Comparison of ENCODE assay signal across 8 cellular contexts in genomic region chr17:50169121-50169764, GRCh38. TPM values are rescaled to one million over a fixed set of nuclear protein-coding genes. Genes with fewer than 3 reads are reported as not detected.
DNase-seq lines count a peak whose midpoint lies in the region; ATAC-seq, FAIRE-seq and TF ChIP-seq lines count a peak whose summit lies in the region.

No MANE protein-coding gene starts in this region.

- H2BK5ac ChIP-seq in H1 (ENCODE audit: low read depth, low read length): no peak overlapping the region

- H3K4me1 Mint-ChIP-seq in natural killer cell: peaks cover 12% of the 10 kb centered on the region in 2 donors

- no peaks in the 10 kb centered on the region for H3K36me3 ChIP-seq in H1 (ENCODE audit: control insufficient read depth in 2 of 4, insufficient read depth in 4 of 4, low read length in 3 of 4)

- H3K27me3 Mint-ChIP-seq in natural killer cell (ENCODE audit: low read depth in 2 of 2): peaks cover 0 to 8% of the 10 kb centered on the region in 2 donors

- no peak overlapping the region for H3K9ac ChIP-seq in H1 (replicated peaks in 1 of 4; ENCODE audit: extremely low read depth in 1 of 4, low read depth in 3 of 4, low read length in 3 of 4)

- POLR2A ChIA-PET in H1 (lab: Charles Lee; ENCODE audit: partially characterized antibody): interaction anchor here (0.7 to 1.7 kb wide), 4 partner anchors 9 to 46 kb away, joined by 3 to 6 read pairs (median 4); no protein-coding TSS in a partner anchor

- no peaks in the 10 kb centered on the region for H3K27me3 ChIP-seq in H1 (replicated peaks in 1 of 4; ENCODE audit: control insufficient read depth in 3 of 4, extremely low read depth in 1 of 4, insufficient read depth in 3 of 4, low read length in 3 of 4)

- DNase-seq in AG09309 (ENCODE audit: low read depth) (no peak), GM13977 (ENCODE audit: low spot score) (peak; percentile 81), NCI-H526 treated with DMSO at 0.1 percent for 48 hours (lab: John Stamatoyannopoulos, UW) (peak; percentile 22), H1 (ENCODE audit: low read depth in 1 of 2, low spot score in 2 of 2) (peak in 1 of 2 experiments; percentile 73), natural killer cell (peak; percentile 47), epidermal melanocyte (ENCODE audit: insufficient read length, low spot score) (no peak)
- peak; percentile 45 to 56 for DNase-seq in activated CD4-positive, alpha-beta T cell treated with anti-CD3 and anti-CD28 coated beads, Interleukin-2, amount 50 U/mL, for 48 hours

- H3K36me3 Mint-ChIP-seq in natural killer cell: no peaks in the 10 kb centered on the region

- 55% methylated on average over 13 of the region's 14 CpGs; no CpG with 5 or more reads in 1 of the 2 experiments for WGBS in H1 (ENCODE audit: extremely low coverage in 1 of 2, insufficient coverage in 1 of 2, insufficient read length in 1 of 2, insufficient replicate concordance in 2 of 2, low coverage in 1 of 2, low lambda C conversion rate in 2 of 2, missing lambda C conversion rate in 1 of 2), 2 experiments

- intact Hi-C loops in natural killer cell (cut with micrococcal nuclease): loop anchor here (5.0 kb wide), 1 partner anchor 37 kb away; the partner anchor contains the start of gene SAMD14

- H4K5ac ChIP-seq in H1 (ENCODE audit: insufficient read length, low read depth, low read length): no peak overlapping the region

- H3K18ac ChIP-seq in H1 (ENCODE audit: extremely low read depth, low read length): no peak overlapping the region

- TF ChIP-seq RAD21 in H1 (IDR thresholded peaks at IDR 0.05 in 1 of 2, conservative IDR thresholded peaks at IDR 0.05 in 1 of 2; ENCODE audit: low read depth in 2 of 2, low read length in 2 of 2): peak; percentile 96 to 97

- in situ Hi-C loops in GM13977 (cut with MboI; ENCODE audit: low pct_unique_long_range_greater_than_20kb, low sequenced_read_pairs, unreplicated experiment): no loop called here

- H3K56ac ChIP-seq in H1 (replicated peaks; ENCODE audit: insufficient read length, low read depth, low read length): no peak overlapping the region

- peaks cover 0 to 14% (median 8%) of the 10 kb centered on the region in 4 experiments; a peak in 5 of 7 replicates for H3K4me1 ChIP-seq in H1 (replicated peaks in 1 of 4; ENCODE audit: control insufficient read depth in 3 of 4, insufficient read depth in 4 of 4, low read length in 3 of 4)

- peak overlapping the region; percentile 73; the same call in 1 of the 2 replicates for H2BK15ac ChIP-seq in H1 (ENCODE audit: low read length)

- H3K4me3 Mint-ChIP-seq in natural killer cell: peak overlapping the region; percentile 49

- no peak overlapping the region for H4K91ac ChIP-seq in H1 (replicated peaks; ENCODE audit: insufficient read length, low read length)

- no peak overlapping the region for H3K4me3 ChIP-seq in AG09309 (ENCODE audit: control insufficient read depth, low read depth, low read length)
- no peak overlapping the region for H3K4me3 ChIP-seq in H1 (ENCODE audit: extremely low read depth in 1 of 4, insufficient read depth in 2 of 4, low read depth in 3 of 4, low read length in 4 of 4)

- H3K27ac ChIP-seq in H1 (ENCODE audit: low read depth, low read length): no peak overlapping the region

- TF ChIP-seq EP300 in H1 (IDR thresholded peaks at IDR 0.05; ENCODE audit: borderline replicate concordance in 1 of 2, low read depth in 2 of 2, low read length in 2 of 2): no peak

- H3K4ac ChIP-seq in H1 (replicated peaks; ENCODE audit: insufficient read length, low read depth, low read length): no peak overlapping the region

- no peak overlapping the region for H2AK5ac ChIP-seq in H1 (ENCODE audit: low read depth, low read length)

- no peak for TF ChIP-seq POLR2A in H1 (IDR thresholded peaks at IDR 0.05; ENCODE audit: control extremely low read depth in 1 of 2, low read depth in 2 of 2, low read length in 2 of 2)

- no peak overlapping the region for H2BK120ac ChIP-seq in H1 (replicated peaks; ENCODE audit: low read depth, low read length)

- no peak overlapping the region for H2BK12ac ChIP-seq in H1 (ENCODE audit: low read depth, low read length)

- TF ChIP-seq CTCF in AG09309 (IDR thresholded peaks at IDR 0.05; ENCODE audit: control insufficient read depth, insufficient read depth, low read depth, low read length, missing control alignments): peak; percentile 94
- TF ChIP-seq CTCF in GM13977 (IDR thresholded peaks at IDR 0.05; ENCODE audit: extremely low read depth, insufficient read depth, missing control alignments): peak; percentile 82
- peak; percentile 80 to 98 (median 96) for TF ChIP-seq CTCF in H1 (IDR thresholded peaks at IDR 0.05; ENCODE audit: control extremely low read depth in 1 of 3, insufficient read depth in 1 of 3, low read depth in 1 of 3, low read length in 3 of 3)
- no peak for TF ChIP-seq CTCF in natural killer cell (IDR thresholded peaks at IDR 0.05)

- H3K9me3 ChIP-seq in H1 (ENCODE audit: insufficient read depth in 2 of 2, low read depth in 1 of 2, low read length in 1 of 2): no peaks in the 10 kb centered on the region

- peak overlapping the region; percentile 73 to 74 for H3K27ac Mint-ChIP-seq in natural killer cell

- H3K23me2 ChIP-seq in H1 (ENCODE audit: low read depth, low read length): peaks cover 4% of the 10 kb centered on the region; the same call in 1 of the 2 replicates

- ATAC-seq in natural killer cell (peak; percentile 85 to 90 (median 86)), HG02798 (IDR thresholded peaks at IDR 0.05; ENCODE audit: poor library complexity, unreplicated experiment) (no peak)

- H3K79me2 ChIP-seq in H1 (ENCODE audit: control insufficient read depth in 1 of 2, insufficient read depth in 2 of 2, low read length in 2 of 2): no peaks in the 10 kb centered on the region

- no peak overlapping the region for H3K4me2 ChIP-seq in H1 (ENCODE audit: insufficient read depth in 1 of 2, low read depth in 2 of 2, low read length in 2 of 2)

- FAIRE-seq in H1 (lab: Jason Lieb, UNC): peak; percentile 57

- H2BK20ac ChIP-seq in H1 (ENCODE audit: low read length): no peak overlapping the region

- no peaks in the 10 kb centered on the region for H3K79me1 ChIP-seq in H1 (ENCODE audit: low read depth, low read length)

- no peak overlapping the region for H2AFZ ChIP-seq in H1 (ENCODE audit: low read length)

- H3K9me3 Mint-ChIP-seq in natural killer cell: no peaks in the 10 kb centered on the region

- H4K20me1 ChIP-seq in H1 (replicated peaks in 1 of 2; ENCODE audit: control insufficient read depth in 1 of 2, insufficient read depth in 2 of 2, low read length in 2 of 2): no peaks in the 10 kb centered on the region

- no peak overlapping the region for H4K8ac ChIP-seq in H1 (ENCODE audit: extremely low read depth, insufficient read depth, low read length)

- no peak overlapping the region for H3K14ac ChIP-seq in H1 (ENCODE audit: insufficient read length)

- CTCF ChIA-PET in H1 (lab: Charles Lee; ENCODE audit: partially characterized antibody): interaction anchor here (0.6 to 17.0 kb wide), 71 partner anchors 7 to 558 kb away, joined by 3 to 299 read pairs (median 5); partner anchors contain the start of genes COL1A1, PDK2 and TMEM92

- no peak overlapping the region for H3K23ac ChIP-seq in H1 (ENCODE audit: insufficient read length)

TF ChIP-seq in H1, 55 proteins besides CTCF, POLR2A, EP300 and RAD21 (continues in another document):
- peak; percentile 59; the same call in 1 of the 2 replicates for TF ChIP-seq TEAD4 (IDR thresholded peaks at IDR 0.05; ENCODE audit: low read depth, low read length)

RNA-seq across cellular contexts. Expression of gene SGCA, which starts 3.4 kb away (rescaled TPM):
- total RNA-seq in H1 (2021; fragmentation: NEBNext Ultra II Directional; extraction: Animal tissue kit (Norgen Biotek cat#: 25700)): not detected in 2 replicates
- 0.12 and 0.36 TPM in 2 replicates for polyA plus RNA-seq in H1 (2011; rRNA removed)
- polyA plus RNA-seq in H1 (2011; cell fraction: cytosol; rRNA removed): 0.18 TPM
- polyA plus RNA-seq in H1 (2011; cell fraction: nucleus; rRNA removed): 0.27 TPM
- polyA plus RNA-seq in H1 (2012, experiment 1 of 2): 0.31 to 0.65 TPM in 2 of 4 replicates, not detected in the others
- polyA plus RNA-seq in H1 (2012, experiment 2 of 2): 0.43 TPM
- polyA plus RNA-seq in H1 (2013, experiment 1 of 2): 0.36 TPM
- polyA plus RNA-seq in H1 (2013, experiment 2 of 2): 0.33 TPM
- not detected in 2 replicates for polyA minus RNA-seq in H1 (2011; rRNA and poly(A)+ RNA removed)
- not detected for polyA minus RNA-seq in H1 (2011; cell fraction: cytosol; rRNA and poly(A)+ RNA removed)
- not detected for polyA minus RNA-seq in H1 (2011; cell fraction: nucleus; rRNA and poly(A)+ RNA removed)
- not detected for total RNA-seq in natural killer cell

RNA-seq across cellular contexts. Expression of gene PPP1R9B, which starts 18.8 kb away (rescaled TPM):
- 13.1 and 14.1 TPM in 2 replicates for total RNA-seq in H1 (2021; fragmentation: NEBNext Ultra II Directional; extraction: Animal tissue kit (Norgen Biotek cat#: 25700))
- 5.2 and 6.1 TPM in 2 replicates for polyA plus RNA-seq in H1 (2011; rRNA removed)
- polyA plus RNA-seq in H1 (2011; cell fraction: cytosol; rRNA removed): 6.2 TPM
- polyA plus RNA-seq in H1 (2011; cell fraction: nucleus; rRNA removed): 11.6 TPM
- polyA plus RNA-seq in H1 (2012, experiment 1 of 2): 13.3 to 16.7 TPM (median 15.0 TPM) in 4 replicates
- 9.9 TPM for polyA plus RNA-seq in H1 (2012, experiment 2 of 2)
- 6.4 TPM for polyA plus RNA-seq in H1 (2013, experiment 1 of 2)
- 6.6 TPM for polyA plus RNA-seq in H1 (2013, experiment 2 of 2)
- 3.9 and 6.5 TPM in 2 replicates for polyA minus RNA-seq in H1 (2011; rRNA and poly(A)+ RNA removed)
- polyA minus RNA-seq in H1 (2011; cell fraction: cytosol; rRNA and poly(A)+ RNA removed): 7.4 TPM
- polyA minus RNA-seq in H1 (2011; cell fraction: nucleus; rRNA and poly(A)+ RNA removed): 6.0 TPM
- total RNA-seq in natural killer cell: 100 to 1,000 TPM; 124 to 162 (median 135) TPM

RNA-seq across cellular contexts. Expression of gene COL1A1, which starts 32.2 kb away (rescaled TPM):
- total RNA-seq in H1 (2021; fragmentation: NEBNext Ultra II Directional; extraction: Animal tissue kit (Norgen Biotek cat#: 25700)): 80.4 and 88.1 TPM in 2 replicates
- polyA plus RNA-seq in H1 (2011; rRNA removed): 14.1 and 27.3 TPM in 2 replicates
- 9.3 TPM for polyA plus RNA-seq in H1 (2011; cell fraction: cytosol; rRNA removed)
- polyA plus RNA-seq in H1 (2011; cell fraction: nucleus; rRNA removed): 112 TPM
- polyA plus RNA-seq in H1 (2012, experiment 1 of 2): 59.0 to 109 TPM (median 93.2 TPM) in 4 replicates
- polyA plus RNA-seq in H1 (2012, experiment 2 of 2): 56.3 TPM
- 109 TPM for polyA plus RNA-seq in H1 (2013, experiment 1 of 2)
- 85.3 TPM for polyA plus RNA-seq in H1 (2013, experiment 2 of 2)
- polyA minus RNA-seq in H1 (2011; rRNA and poly(A)+ RNA removed): 50.2 and 51.4 TPM in 2 replicates
- 33.6 TPM for polyA minus RNA-seq in H1 (2011; cell fraction: cytosol; rRNA and poly(A)+ RNA removed)
- 122 TPM for polyA minus RNA-seq in H1 (2011; cell fraction: nucleus; rRNA and poly(A)+ RNA removed)
- 1 to 10 TPM; 2.3 to 7.5 (median 2.6) TPM for total RNA-seq in natural killer cell

RNA-seq across cellular contexts. Expression of gene SAMD14, which starts 39.3 kb away (rescaled TPM):
- total RNA-seq in H1 (2021; fragmentation: NEBNext Ultra II Directional; extraction: Animal tissue kit (Norgen Biotek cat#: 25700)): 5.8 and 5.9 TPM in 2 replicates
- 5.2 and 5.7 TPM in 2 replicates for polyA plus RNA-seq in H1 (2011; rRNA removed)
- polyA plus RNA-seq in H1 (2011; cell fraction: cytosol; rRNA removed): 3.9 TPM
- polyA plus RNA-seq in H1 (2011; cell fraction: nucleus; rRNA removed): 12.4 TPM
- polyA plus RNA-seq in H1 (2012, experiment 1 of 2): 6.3 to 11.5 TPM (median 8.1 TPM) in 4 replicates
- polyA plus RNA-seq in H1 (2012, experiment 2 of 2): 3.9 TPM
- 3.4 TPM for polyA plus RNA-seq in H1 (2013, experiment 1 of 2)
- 3.4 TPM for polyA plus RNA-seq in H1 (2013, experiment 2 of 2)
- 2.6 and 3.1 TPM in 2 replicates for polyA minus RNA-seq in H1 (2011; rRNA and poly(A)+ RNA removed)
- polyA minus RNA-seq in H1 (2011; cell fraction: cytosol; rRNA and poly(A)+ RNA removed): 2.9 TPM
- 4.2 TPM for polyA minus RNA-seq in H1 (2011; cell fraction: nucleus; rRNA and poly(A)+ RNA removed)
- 1 to 10 TPM; 1.1 to 2.1 (median 1.5) TPM for total RNA-seq in natural killer cell

Comparison
In these comparisons a context has a peak if more than half of its experiments do, and no peak if none do; other contexts are left out.
1. DNase-seq: peak in GM13977 (single experiment), NCI-H526 treated with DMSO at 0.1 percent for 48 hours (single experiment), activated CD4-positive, alpha-beta T cell treated with anti-CD3 and anti-CD28 coated beads, Interleukin-2, amount 50 U/mL, for 48 hours (2 of 2) and natural killer cell (single experiment); none in AG09309 (single experiment) and epidermal melanocyte (single experiment).